Comparison of ENCODE assay signal across 12 cellular contexts in the genomic region with DNA sequence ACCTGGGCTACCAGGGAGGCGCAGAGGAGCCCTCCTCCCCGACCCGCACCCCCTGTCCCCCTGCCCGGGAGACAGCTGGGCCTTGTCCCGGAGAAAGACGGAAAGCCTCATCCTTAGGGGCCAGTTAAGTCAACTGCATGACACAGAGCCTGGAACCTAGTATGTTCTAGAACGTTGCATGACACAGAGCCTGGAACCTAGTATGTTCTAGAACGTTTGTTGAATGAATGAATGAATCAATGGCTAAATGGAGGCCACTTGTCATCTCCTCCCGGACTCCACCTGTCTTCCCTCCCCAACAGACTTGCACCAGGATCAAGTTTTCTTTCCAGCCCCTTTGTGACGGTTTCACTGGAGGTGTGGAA. TPM values are rescaled to one million over a fixed set of nuclear protein-coding genes. Genes with fewer than 3 reads are reported as not detected.
DNase-seq lines count a peak whose midpoint lies in the region; ATAC-seq, FAIRE-seq and TF ChIP-seq lines count a peak whose summit lies in the region.
"Had no signal": no experiment of that assay in that cellular context is flagged by ENCODE, and none has a peak within 500 bp of the region (broad histone marks: within the 10 kb centered on the region; RNA-seq: fewer than 3 reads in every experiment).

No MANE protein-coding gene starts in this region.

- H3K9ac ChIP-seq in liver (ENCODE audit: low read depth in 1 of 2, low read length in 2 of 2): no peak overlapping the region
- no peak overlapping the region for H3K9ac ChIP-seq in HepG2 (ENCODE audit: insufficient read depth, low read depth, low read length)
- H3K9ac ChIP-seq in neural progenitor cell: no peak overlapping the region

- H3K4me2 ChIP-seq in HepG2 (ENCODE audit: low read depth, low read length) (no peak overlapping the region), neural progenitor cell (peak overlapping the region; percentile 93)

- TF ChIP-seq POLR2A in HepG2 (IDR thresholded peaks at IDR 0.05; ENCODE audit: insufficient read depth in 1 of 2, low read depth in 2 of 2, low read length in 2 of 2) (no peak), esophagus squamous epithelium (IDR thresholded peaks at IDR 0.05) (no peak)

- H3K27me3 Mint-ChIP-seq in neural progenitor cell (ENCODE audit: insufficient read depth, low read depth): peaks cover 22% of the 10 kb centered on the region

- H3K27ac ChIP-seq in liver (ENCODE audit: low read depth in 1 of 2, low read length in 2 of 2): peak overlapping the region in 1 of 2 donors; percentile 10
- H3K27ac ChIP-seq in HepG2 (ENCODE audit: extremely low read length, insufficient read depth, low read length): no peak overlapping the region
- peak overlapping the region; percentile 44 to 79 (median 75) for H3K27ac ChIP-seq in esophagus squamous epithelium
- no peak overlapping the region for H3K27ac ChIP-seq in neural progenitor cell
- H3K27ac ChIP-seq in aorta (ENCODE audit: low read depth in 1 of 2, low read length in 2 of 2): peak overlapping the region in 1 of 2 donors; percentile 36
- H3K27ac ChIP-seq: WERI-Rb-1 had no signal

- peak overlapping the region; percentile 12 for H3K27ac Mint-ChIP-seq in neural progenitor cell

- peaks cover 22% of the 10 kb centered on the region for H3K4me1 Mint-ChIP-seq in neural progenitor cell

- TF ChIP-seq CTCF in liver (IDR thresholded peaks at IDR 0.05; ENCODE audit: low read depth, low read length, missing input control): no peak
- no peak for TF ChIP-seq CTCF in HepG2 (CRISPR knock-in tag; IDR thresholded peaks at IDR 0.05)
- no peak for TF ChIP-seq CTCF in esophagus squamous epithelium (IDR thresholded peaks at IDR 0.05)
- no peak for TF ChIP-seq CTCF in neural progenitor cell (IDR thresholded peaks at IDR 0.05)
- no peak for TF ChIP-seq CTCF in GM10266 (IDR thresholded peaks at IDR 0.05; ENCODE audit: control insufficient read depth, insufficient read depth, low read depth, missing control alignments)

- H3K9me3 Mint-ChIP-seq in neural progenitor cell: no peaks in the 10 kb centered on the region

- no peaks in the 10 kb centered on the region for H3K36me3 ChIP-seq in liver (ENCODE audit: control insufficient read depth in 4 of 4, insufficient read depth in 3 of 4, low read depth in 1 of 4, low read length in 3 of 4)
- no peaks in the 10 kb centered on the region for H3K36me3 ChIP-seq in HepG2 (replicated peaks in 1 of 2; ENCODE audit: control insufficient read depth in 1 of 2, insufficient read depth in 2 of 2, low read length in 2 of 2)
- H3K36me3 ChIP-seq in esophagus squamous epithelium: no peaks in the 10 kb centered on the region
- no peaks in the 10 kb centered on the region for H3K36me3 ChIP-seq in neural progenitor cell
- no peaks in the 10 kb centered on the region for H3K36me3 ChIP-seq in aorta (ENCODE audit: control insufficient read depth in 1 of 2, insufficient read depth in 2 of 2, low read length in 1 of 2)
- H3K36me3 ChIP-seq: WERI-Rb-1 had no signal

- H3F3A ChIP-seq in neural progenitor cell (ENCODE audit: low read depth): peaks cover 15% of the 10 kb centered on the region

- POLR2A ChIA-PET in HepG2 (lab: Yijun Ruan, JAX): no interaction called here

- no peak for ATAC-seq in HepG2
- ATAC-seq in aorta (ENCODE audit: low FRiP score): peak; percentile 59

- H3K4me1 ChIP-seq in liver (ENCODE audit: control insufficient read depth in 4 of 4, insufficient read depth in 4 of 4, low read length in 3 of 4) (peaks cover 0 to 8% (median 3%) of the 10 kb centered on the region in 4 donors), HepG2 (ENCODE audit: insufficient read depth, low read length) (peaks cover 10% of the 10 kb centered on the region), esophagus squamous epithelium (peaks cover 0 to 21% (median 10%) of the 10 kb centered on the region in 3 donors), neural progenitor cell (peaks cover 15% of the 10 kb centered on the region), aorta (ENCODE audit: control insufficient read depth in 1 of 2, insufficient read depth in 2 of 2, low read length in 2 of 2) (no peaks in the 10 kb centered on the region)

- H3K27me3 ChIP-seq in liver (ENCODE audit: control insufficient read depth in 4 of 4, insufficient read depth in 4 of 4, low read length in 3 of 4) (no peaks in the 10 kb centered on the region), HepG2 (ENCODE audit: control insufficient read depth in 1 of 2, insufficient read depth in 2 of 2, low read length in 2 of 2) (peaks cover 0 to 9% of the 10 kb centered on the region in 2 experiments; a peak in 2 of 5 replicates), esophagus squamous epithelium (peaks cover 0 to 31% (median 0%) of the 10 kb centered on the region in 4 donors), neural progenitor cell (no peaks in the 10 kb centered on the region), aorta (ENCODE audit: control insufficient read depth in 1 of 2, insufficient read depth in 2 of 2, low read length in 1 of 2) (no peaks in the 10 kb centered on the region)

- no peak for FAIRE-seq in HepG2 (lab: Jason Lieb, UNC)
- FAIRE-seq: endometrium, GM19239 had no signal

- TF ChIP-seq RAD21 in liver (IDR thresholded peaks at IDR 0.05) (no peak), HepG2 (CRISPR knock-in tag; IDR thresholded peaks at IDR 0.05) (no peak)

- no peak for TF ChIP-seq EP300 in HepG2 (IDR thresholded peaks at IDR 0.05; ENCODE audit: low read depth in 2 of 2, low read length in 2 of 2)
- no peak for TF ChIP-seq EP300 in HepG2 (CRISPR knock-in tag; IDR thresholded peaks at IDR 0.05; ENCODE audit: borderline replicate concordance)

- BruUV-seq in HepG2 (replicated peaks; lab: Mats Ljungman, UMichigan): no TSS peak

- no peaks in the 10 kb centered on the region for H3K79me2 ChIP-seq in HepG2 (ENCODE audit: insufficient read depth, low read length)
- H3K79me2 ChIP-seq in neural progenitor cell (ENCODE audit: low read depth): peaks cover 5% of the 10 kb centered on the region

- H3K9me3 ChIP-seq in liver (ENCODE audit: control insufficient read depth in 4 of 4, low read length in 3 of 4): no peaks in the 10 kb centered on the region
- no peaks in the 10 kb centered on the region for H3K9me3 ChIP-seq in HepG2 (ENCODE audit: low read length)
- no peaks in the 10 kb centered on the region for H3K9me3 ChIP-seq in esophagus squamous epithelium
- no peaks in the 10 kb centered on the region for H3K9me3 ChIP-seq in neural progenitor cell (ENCODE audit: low read depth)
- no peaks in the 10 kb centered on the region for H3K9me3 ChIP-seq in aorta (ENCODE audit: control insufficient read depth, low read length)

- H2AFZ ChIP-seq in HepG2 (ENCODE audit: low read length): no peak overlapping the region
- H2AFZ ChIP-seq in neural progenitor cell (replicated peaks): peak overlapping the region; percentile 32

- DNase-seq in HepG2 (ENCODE audit: low spot score) (no peak), esophagus squamous epithelium (lab: John Stamatoyannopoulos, UW) (no peak), neural progenitor cell (ENCODE audit: low spot score) (no peak), aorta (no peak), GM10266 (ENCODE audit: extremely low spot score) (no peak), DMS 273 (lab: John Stamatoyannopoulos, UW; ENCODE audit: unreplicated experiment) (no peak), SK-N-DZ (ENCODE audit: low spot score) (no peak)
- DNase-seq: NCI-H510A treated with DMSO at 0.1 percent for 48 hours, WERI-Rb-1 had no signal

- H3K4me3 Mint-ChIP-seq in neural progenitor cell: peak overlapping the region; percentile 80

- H3K4me3 ChIP-seq in liver (ENCODE audit: low read depth in 1 of 3, low read length in 3 of 3) (peak overlapping the region in 1 of 3 donors; percentile 80), HepG2 (replicated peaks in 1 of 3; ENCODE audit: insufficient read depth in 1 of 3, low read depth in 2 of 3, low read length in 3 of 3) (no peak overlapping the region), esophagus squamous epithelium (peak overlapping the region; percentile 42 to 77 (median 52)), neural progenitor cell (peak overlapping the region; percentile 67), aorta (ENCODE audit: low read length in 2 of 2) (peak overlapping the region; percentile 14 to 63)

- WGBS in liver: 63% methylated on average over 10 of the region's 10 CpGs
- WGBS in HepG2 (ENCODE audit: low lambda C conversion rate): 81% methylated on average over 6 of the region's 10 CpGs
- 82 to 97% methylated on average over 3 of the region's 10 CpGs for WGBS in esophagus squamous epithelium, 2 donors
- WGBS in aorta, 2 donors: 32 to 33% methylated on average over 10 of the region's 10 CpGs

- H4K20me1 ChIP-seq in HepG2 (ENCODE audit: insufficient read depth, low read length) (no peaks in the 10 kb centered on the region), neural progenitor cell (ENCODE audit: low read depth) (no peaks in the 10 kb centered on the region)

- no peaks in the 10 kb centered on the region for H3K36me3 Mint-ChIP-seq in neural progenitor cell

- in situ Hi-C loops in HepG2 (cut with HindIII; ENCODE audit: extremely low pct_ligation_motif_present, low pct_unique_long_range_greater_than_20kb): no loop called here

- intact Hi-C loops in HepG2 (cut with micrococcal nuclease; ENCODE audit: unreplicated experiment): loop anchor here (1.0 kb wide), 1 partner anchor 24 kb away; no protein-coding TSS in a partner anchor
- intact Hi-C loops in esophagus squamous epithelium (cut with DNase I): no loop called here
- intact Hi-C loops in aorta (cut with DNase I): loop anchor here (5.0 kb wide), 2 partner anchors 63 to 67 kb away; no protein-coding TSS in a partner anchor

- CTCF ChIA-PET in HepG2 (lab: Yijun Ruan, JAX; ENCODE audit: low intra/inter-chr PET ratio, low total read pairs): no interaction called here

RNA-seq across cellular contexts. Expression of a gene that starts 0.7 kb away (rescaled TPM):
- total RNA-seq in liver (1 to 10 TPM; 2.0 to 2.8 TPM), HepG2 (2016; rRNA removed; fragmentation: Illumina TruSeq; extraction: Trizol) (not detected in 2 replicates), esophagus squamous epithelium (1 to 10 TPM in 3 of 4 donors, under 1 TPM in 1; 0.35 to 3.6 (median 1.5) TPM), neural progenitor cell (ENCODE audit: low replicate concordance) (2.5 and 8.1 TPM in 2 replicates), aorta (1 to 10 TPM; 3.4 to 5.2 TPM)
- polyA plus RNA-seq in liver (1 to 10 TPM; 4.3 to 4.6 TPM), HepG2 (2011; rRNA removed) (not detected in 2 replicates), aorta (10 to 100 TPM; 11.4 to 13.4 TPM)
- total RNA-seq in HepG2 (2016; cell fraction: cytosol; rRNA removed; fragmentation: Illumina TruSeq; extraction: Trizol; ENCODE audit: low read depth): not detected in 2 replicates
- not detected in 2 replicates for total RNA-seq in HepG2 (2016; cell fraction: insoluble cytoplasmic fraction; rRNA removed; fragmentation: Illumina TruSeq; extraction: Trizol)
- total RNA-seq in HepG2 (2016; cell fraction: membrane; rRNA removed; fragmentation: Illumina TruSeq; extraction: Trizol): not detected in 2 replicates
- not detected in 2 replicates for total RNA-seq in HepG2 (2016; cell fraction: nucleus; rRNA removed; fragmentation: Illumina TruSeq; extraction: Trizol)
- not detected in 2 replicates for polyA plus RNA-seq in HepG2 (2011; cell fraction: cytosol; rRNA removed)
- not detected in 2 replicates for polyA plus RNA-seq in HepG2 (2011; cell fraction: nucleus; rRNA removed)
- polyA plus RNA-seq in HepG2 (2012): not detected in 2 replicates
- polyA plus RNA-seq in HepG2 (2016; cell fraction: cytosol; fragmentation: Illumina TruSeq; extraction: Trizol; ENCODE audit: low read depth): not detected in 2 replicates
- polyA plus RNA-seq in HepG2 (2016; cell fraction: insoluble cytoplasmic fraction; fragmentation: Illumina TruSeq; extraction: Trizol; ENCODE audit: low read depth): not detected in 2 replicates
- polyA plus RNA-seq in HepG2 (2016; cell fraction: membrane; fragmentation: Illumina TruSeq; extraction: Trizol; ENCODE audit: low read depth): not detected in 2 replicates
- polyA plus RNA-seq in HepG2 (2016; cell fraction: nucleus; fragmentation: Illumina TruSeq; extraction: Trizol; ENCODE audit: insufficient read depth, low read depth): not detected in 2 replicates
- polyA minus RNA-seq in HepG2 (2011; rRNA and poly(A)+ RNA removed; ENCODE audit: low replicate concordance): not detected in 2 replicates
- polyA minus RNA-seq in HepG2 (2011; cell fraction: cytosol; rRNA and poly(A)+ RNA removed): not detected in 2 replicates
- polyA minus RNA-seq in HepG2 (2011; cell fraction: nucleus; rRNA and poly(A)+ RNA removed): not detected in 2 replicates
- polyA plus RNA-seq in SK-N-DZ (2014; cell fraction: cytosol; rRNA removed): 15.8 and 19.4 TPM in 2 replicates
- 15.5 and 19.2 TPM in 2 replicates for polyA plus RNA-seq in SK-N-DZ (2014; cell fraction: nucleus; rRNA removed)

Comparison
In these comparisons a context has a peak if more than half of its experiments do, and no peak if none do; other contexts are left out.
1. H3K27ac ChIP-seq: peak in esophagus squamous epithelium (4 of 4); none in HepG2 (single experiment) and neural progenitor cell (single experiment).
2. H3K4me3 ChIP-seq: peak in esophagus squamous epithelium (4 of 4), neural progenitor cell (single experiment) and aorta (2 of 2); none in HepG2 (0 of 3).